ENCODE assay signal across 1 cellular context in genomic region chr19:6059396-6059947, GRCh38.
TF ChIP-seq lines count a peak whose summit lies in the region.

No MANE protein-coding gene starts in this region.

TF ChIP-seq in K562, 482 proteins besides CTCF, POLR2A, EP300 and RAD21:
- TF ChIP-seq FOXP1 (CRISPR knock-in tag; IDR thresholded peaks at IDR 0.05) (0 out of 2 replicates have a peak, but pooled peaks have one; percentile 26), ZNF184 (CRISPR knock-in tag; IDR thresholded peaks at IDR 0.05) (no peak), THRAP3 (IDR thresholded peaks at IDR 0.05; ENCODE audit: borderline replicate concordance) (no peak), KDM2B (CRISPR knock-in tag; IDR thresholded peaks at IDR 0.05) (no peak), ARID2 (IDR thresholded peaks at IDR 0.05) (peak; percentile 47; the same call in 1 of the 2 replicates), KDM1A (IDR thresholded peaks at IDR 0.05) (peak in 1 of 2 experiments; percentile 96; a peak in 2 of 4 replicates)
